In genomic region chr16:89749637-89750036, GRCh38 we compare ENCODE assay signal across 18 cellular contexts. TPM values are rescaled to one million over a fixed set of nuclear protein-coding genes. Genes with fewer than 3 reads are reported as not detected.
DNase-seq lines count a peak whose midpoint lies in the region; ATAC-seq and TF ChIP-seq lines count a peak whose summit lies in the region.
"Had no signal": no experiment of that assay in that cellular context is flagged by ENCODE, and none has a peak within 500 bp of the region (broad histone marks: within the 10 kb centered on the region; RNA-seq: fewer than 3 reads in every experiment).

No MANE protein-coding gene starts in this region.

- intact Hi-C loops in CD14-positive monocyte (cut with micrococcal nuclease), result no loop called here

- in situ Hi-C loops in G401 (cut with HindIII; ENCODE audit: low sequenced_read_pairs), result no loop called here

- H2AFZ ChIP-seq in Karpas-422 (ENCODE audit: low read length), result no peak overlapping the region

- H3K9me3 ChIP-seq in Karpas-422 (ENCODE audit: low read length), result no peaks in the 10 kb centered on the region
- H3K9me3 ChIP-seq: prostate gland had no signal

- no peak overlapping the region for H3K9ac ChIP-seq in Karpas-422 (ENCODE audit: low read length)

- H3K9me2 ChIP-seq in Karpas-422 (replicated peaks; ENCODE audit: insufficient read depth, low read length), result no peaks in the 10 kb centered on the region

- H3K27me3 Mint-ChIP-seq in CD14-positive monocyte (ENCODE audit: low read depth in 3 of 3) (peaks cover 0 to 1% (median 0%) of the 10 kb centered on the region in 3 donors), endothelial cell (ENCODE audit: unreplicated experiment) (peaks cover 6% of the 10 kb centered on the region), naive B cell (no peaks in the 10 kb centered on the region)
- H3K27me3 Mint-ChIP-seq: activated T-helper 17 cell treated with anti-CD3 and anti-CD28 coated beads, Interleukin-2, amount 50 U/mL, for 72 hours had no signal

- H3K9me3 Mint-ChIP-seq in CD14-positive monocyte, result no peaks in the 10 kb centered on the region
- no peaks in the 10 kb centered on the region for H3K9me3 Mint-ChIP-seq in endothelial cell (ENCODE audit: unreplicated experiment)
- H3K9me3 Mint-ChIP-seq in naive B cell, result no peaks in the 10 kb centered on the region
- H3K9me3 Mint-ChIP-seq: activated T-helper 17 cell treated with anti-CD3 and anti-CD28 coated beads, Interleukin-2, amount 50 U/mL, for 72 hours had no signal

- H3K4me2 ChIP-seq in Karpas-422 (ENCODE audit: low read depth, low read length, poor library complexity, severe bottlenecking), result no peak overlapping the region

- H3K36me3 Mint-ChIP-seq in CD14-positive monocyte (peaks cover 57 to 79% of the 10 kb centered on the region in 2 donors), endothelial cell (ENCODE audit: low read depth, unreplicated experiment) (peaks cover 15% of the 10 kb centered on the region), naive B cell (peaks cover 0 to 2% of the 10 kb centered on the region in 2 donors)

- no peaks in the 10 kb centered on the region for H3K79me2 ChIP-seq in Karpas-422 (ENCODE audit: low read length)

- H3K4me3 ChIP-seq in Karpas-422 (ENCODE audit: low read length), result no peak overlapping the region
- H3K4me3 ChIP-seq: prostate gland had no signal

- no peaks in the 10 kb centered on the region for H4K20me1 ChIP-seq in Karpas-422 (ENCODE audit: insufficient read depth, low read depth, low read length)

- peaks cover 12% of the 10 kb centered on the region for H3K4me1 Mint-ChIP-seq in CD14-positive monocyte
- H3K4me1 Mint-ChIP-seq in endothelial cell (ENCODE audit: unreplicated experiment), result no peaks in the 10 kb centered on the region
- H3K4me1 Mint-ChIP-seq in naive B cell, result peaks cover 10 to 21% (median 12%) of the 10 kb centered on the region in 3 donors

- H3K27ac ChIP-seq in Karpas-422 (ENCODE audit: low read length), result no peak overlapping the region
- H3K27ac ChIP-seq: prostate gland had no signal

- H3K36me3 ChIP-seq in Karpas-422 (ENCODE audit: insufficient read depth, low read length), result peaks cover 18% of the 10 kb centered on the region
- H3K36me3 ChIP-seq: prostate gland had no signal

- H3K4me3 Mint-ChIP-seq in CD14-positive monocyte (peak overlapping the region; percentile 48 to 78), endothelial cell (ENCODE audit: unreplicated experiment) (no peak overlapping the region), naive B cell (peak overlapping the region in 2 of 8 donors; percentile 4 to 73)
- H3K4me3 Mint-ChIP-seq: activated T-helper 17 cell treated with anti-CD3 and anti-CD28 coated beads, Interleukin-2, amount 50 U/mL, for 72 hours had no signal

- no peak for TF ChIP-seq CTCF in CD14-positive monocyte (IDR thresholded peaks at IDR 0.05)
- TF ChIP-seq CTCF in endothelial cell (IDR thresholded peaks at IDR 0.05; ENCODE audit: unreplicated experiment), result no peak

- ATAC-seq in naive B cell (ENCODE audit: low read depth in 2 of 2) (peak; percentile 32 to 67), HG02623 (IDR thresholded peaks at IDR 0.05; ENCODE audit: unreplicated experiment) (no peak)
- ATAC-seq: activated T-helper 17 cell treated with anti-CD3 and anti-CD28 coated beads, Interleukin-2, amount 50 U/mL, for 72 hours; PC-3 had no signal

- H3K4me1 ChIP-seq in Karpas-422 (ENCODE audit: low read length), result no peaks in the 10 kb centered on the region
- H3K4me1 ChIP-seq: prostate gland had no signal

- peak overlapping the region in 6 of 7 donors; percentile 66 to 88 (median 81) for H3K27ac Mint-ChIP-seq in CD14-positive monocyte
- H3K27ac Mint-ChIP-seq in endothelial cell (ENCODE audit: unreplicated experiment), result peak overlapping the region; percentile 61
- H3K27ac Mint-ChIP-seq in naive B cell, result peak overlapping the region in 2 of 6 donors; percentile 32 to 64
- H3K27ac Mint-ChIP-seq: activated T-helper 17 cell treated with anti-CD3 and anti-CD28 coated beads, Interleukin-2, amount 50 U/mL, for 72 hours had no signal

- peak; percentile 70 for DNase-seq in CD14-positive monocyte (ENCODE audit: low spot score)
- peak; percentile 84 for DNase-seq in MV-4-11 (lab: John Stamatoyannopoulos, UW)
- no peak for DNase-seq in endothelial cell (ENCODE audit: low spot score)
- DNase-seq in naive B cell, result peak; percentile 12
- no peak for DNase-seq in Karpas-422
- no peak for DNase-seq in NCI-H2081 treated with DMSO at 0.1 percent for 48 hours (lab: John Stamatoyannopoulos, UW)
- no peak for DNase-seq in G401 (ENCODE audit: low spot score)
- DNase-seq: activated CD4-positive, alpha-beta T cell treated with anti-CD3 and anti-CD28 coated beads, Interleukin-2, amount 50 U/mL, for 4 hours; DMS79 treated with DMSO at 0.1 percent for 48 hours; effector CD4-positive, alpha-beta T cell; foreskin melanocyte; NCI-H1105; NCI-H446 treated with DMSO at 0.1 percent for 48 hours; PC-3; stimulated activated CD4-positive, alpha-beta T cell treated with anti-CD3 and anti-CD28 coated beads, Interleukin-1b, Interleukin-23, amount 100 ng/mL, for 48 hours had no signal

- H3K27me3 ChIP-seq in Karpas-422 (ENCODE audit: low read length), result no peaks in the 10 kb centered on the region

RNA-seq across cellular contexts. Expression of gene ZNF276, which starts 28.3 kb away (rescaled TPM):
- 1 to 10 TPM; 2.2 to 3.2 TPM for polyA plus RNA-seq in CD14-positive monocyte
- total RNA-seq in endothelial cell (ENCODE audit: unreplicated experiment), result 25.4 TPM
- polyA plus RNA-seq in naive B cell (ENCODE audit: low read depth in 6 of 6), result 10 to 100 TPM in 2 of 6 donors, 1 to 10 TPM in 3, under 1 TPM in 1; 0.22 to 32.6 (median 8.3) TPM
- 21.8 and 41.5 TPM in 2 replicates for total RNA-seq in Karpas-422 (2014; rRNA removed; shearing (Covaris generic); ENCODE audit: low replicate concordance)
- total RNA-seq in G401 (2014; rRNA removed; shearing (Covaris generic)), result 7.8 and 19.9 TPM in 2 replicates

RNA-seq across cellular contexts. Expression of gene VPS9D1, which starts 28.9 kb away (rescaled TPM):
- polyA plus RNA-seq in CD14-positive monocyte (1 to 10 TPM; 1.2 to 1.6 TPM), naive B cell (ENCODE audit: low read depth in 6 of 6) (under 1 TPM in 5 of 6 donors, not detected in 1; 0.14 to 0.88 (median 0.51) TPM)
- 12.2 TPM for total RNA-seq in endothelial cell (ENCODE audit: unreplicated experiment)
- 4.8 and 5.6 TPM in 2 replicates for total RNA-seq in Karpas-422 (2014; rRNA removed; shearing (Covaris generic); ENCODE audit: low replicate concordance)
- 7.3 and 7.6 TPM in 2 replicates for total RNA-seq in G401 (2014; rRNA removed; shearing (Covaris generic))

RNA-seq across cellular contexts. Expression of gene SPATA2L, which starts 48.1 kb away (rescaled TPM):
- polyA plus RNA-seq in CD14-positive monocyte, result 10 to 100 TPM in 1 of 2 donors, 1 to 10 TPM in 1; 10.0 to 15.1 TPM
- total RNA-seq in endothelial cell (ENCODE audit: unreplicated experiment), result 7.5 TPM
- 10 to 100 TPM in 1 of 6 donors, 1 to 10 TPM in 5; 5.9 to 18.8 (median 8.6) TPM for polyA plus RNA-seq in naive B cell (ENCODE audit: low read depth in 6 of 6)
- total RNA-seq in Karpas-422 (2014; rRNA removed; shearing (Covaris generic); ENCODE audit: low replicate concordance), result 4.7 and 14.8 TPM in 2 replicates
- total RNA-seq in G401 (2014; rRNA removed; shearing (Covaris generic)), result 94.8 and 114 TPM in 2 replicates

Comparison
In these comparisons a context has a peak if more than half of its experiments do, and no peak if none do; other contexts are left out.
1. DNase-seq: peak in CD14-positive monocyte (single experiment), MV-4-11 (single experiment) and naive B cell (single experiment); none in endothelial cell (single experiment), Karpas-422 (single experiment), NCI-H2081 treated with DMSO at 0.1 percent for 48 hours (single experiment) and G401 (single experiment).